18 cellular contexts compared by ENCODE assay signal in genomic region chr12:79673334-79673733, GRCh38. TPM values are rescaled to one million over a fixed set of nuclear protein-coding genes. Genes with fewer than 3 reads are reported as not detected.
DNase-seq lines count a peak whose midpoint lies in the region; ATAC-seq and TF ChIP-seq lines count a peak whose summit lies in the region.
"Had no signal": no experiment of that assay in that cellular context is flagged by ENCODE, and none has a peak within 500 bp of the region (broad histone marks: within the 10 kb centered on the region; RNA-seq: fewer than 3 reads in every experiment).

No MANE protein-coding gene starts in this region.

- peaks cover 8 to 18% of the 10 kb centered on the region in 2 donors for H3K36me3 Mint-ChIP-seq in stimulated activated naive B cell treated with anti-CD40 and anti-IgM and Interleukin-4, amounts not matched to agents 10 μg/mL and 1 μg/mL and 100 μg/mL, for 72 hours
- H3K36me3 Mint-ChIP-seq: CD4-positive, alpha-beta memory T cell had no signal

- H3K4me3 ChIP-seq in OCI-LY1 (ENCODE audit: low read depth, low read length, poor library complexity, severe bottlenecking) (no peak overlapping the region), psoas muscle (no peak overlapping the region)
- H3K4me3 ChIP-seq: A549, K562, lung had no signal

- H3K27me3 Mint-ChIP-seq in stimulated activated naive B cell treated with anti-CD40 and anti-IgM and Interleukin-4, amounts not matched to agents 10 μg/mL and 1 μg/mL and 100 μg/mL, for 72 hours: no peaks in the 10 kb centered on the region
- H3K27me3 Mint-ChIP-seq: stimulated activated naive CD8-positive, alpha-beta T cell treated with anti-CD3 and anti-CD28 coated beads, Interleukin-15, amount 100 ng/mL, for 72 hours had no signal

- peaks cover 19 to 30% of the 10 kb centered on the region in 2 donors for H3K4me1 Mint-ChIP-seq in stimulated activated naive B cell treated with anti-CD40 and anti-IgM and Interleukin-4, amounts not matched to agents 10 μg/mL and 1 μg/mL and 100 μg/mL, for 72 hours
- H3K4me1 Mint-ChIP-seq: CD4-positive, alpha-beta memory T cell; stimulated activated naive CD8-positive, alpha-beta T cell treated with anti-CD3 and anti-CD28 coated beads, Interleukin-15, amount 100 ng/mL, for 72 hours had no signal

- no peaks in the 10 kb centered on the region for H4K20me1 ChIP-seq in OCI-LY1 (ENCODE audit: insufficient read depth, low read length)

- TF ChIP-seq CTCF in OCI-LY1 (IDR thresholded peaks at IDR 0.05; ENCODE audit: low read length) (no peak), psoas muscle (IDR thresholded peaks at IDR 0.05) (no peak)

- no peak overlapping the region; the same call in 1 of the 2 replicates for H3K9ac ChIP-seq in OCI-LY1 (ENCODE audit: low read length)

- no peaks in the 10 kb centered on the region for H3K9me2 ChIP-seq in OCI-LY1 (ENCODE audit: low read depth, low read length)

- H3K9me3 ChIP-seq in OCI-LY1 (ENCODE audit: low read length) (no peaks in the 10 kb centered on the region), psoas muscle (peaks cover 4% of the 10 kb centered on the region)
- H3K9me3 ChIP-seq: A549 had no signal

- H3K27ac Mint-ChIP-seq in stimulated activated naive B cell treated with anti-CD40 and anti-IgM and Interleukin-4, amounts not matched to agents 10 μg/mL and 1 μg/mL and 100 μg/mL, for 72 hours: peak overlapping the region; percentile 69
- H3K27ac Mint-ChIP-seq: CD4-positive, alpha-beta memory T cell; stimulated activated naive CD8-positive, alpha-beta T cell treated with anti-CD3 and anti-CD28 coated beads, Interleukin-15, amount 100 ng/mL, for 72 hours had no signal

- H3F3A ChIP-seq in OCI-LY1 (ENCODE audit: insufficient read depth, low read length): no peaks in the 10 kb centered on the region

- H3K9me3 Mint-ChIP-seq in stimulated activated naive B cell treated with anti-CD40 and anti-IgM and Interleukin-4, amounts not matched to agents 10 μg/mL and 1 μg/mL and 100 μg/mL, for 72 hours: peaks cover 0 to 5% of the 10 kb centered on the region in 2 donors

- H3K27ac ChIP-seq in OCI-LY1 (ENCODE audit: low read depth, low read length, poor library complexity, severe bottlenecking): no peak overlapping the region
- no peak overlapping the region for H3K27ac ChIP-seq in psoas muscle
- H3K27ac ChIP-seq: A549 had no signal

- peaks cover 99% of the 10 kb centered on the region for H3K79me2 ChIP-seq in OCI-LY1 (ENCODE audit: insufficient read depth, low read length)

- WGBS in psoas muscle, 3 donors: 88 to 92% (median 88%) methylated on average over 4 of the region's 4 CpGs

- peak overlapping the region in 1 of 2 donors; percentile 11 for H3K4me3 Mint-ChIP-seq in stimulated activated naive B cell treated with anti-CD40 and anti-IgM and Interleukin-4, amounts not matched to agents 10 μg/mL and 1 μg/mL and 100 μg/mL, for 72 hours
- H3K4me3 Mint-ChIP-seq: CD4-positive, alpha-beta memory T cell; stimulated activated naive CD8-positive, alpha-beta T cell treated with anti-CD3 and anti-CD28 coated beads, Interleukin-15, amount 100 ng/mL, for 72 hours had no signal

- peak; percentile 91 to 95 for ATAC-seq in stimulated activated naive B cell treated with anti-CD40 and anti-IgM and Interleukin-4, amounts not matched to agents 10 μg/mL and 1 μg/mL and 100 μg/mL, for 72 hours (replicated peaks)
- ATAC-seq in GM19351 (IDR thresholded peaks at IDR 0.05; ENCODE audit: unreplicated experiment) (no peak), psoas muscle (no peak)
- ATAC-seq: A549; K562; SK-N-SH treated with all-trans-retinoic acid at 6 μM for 48 hours; stimulated activated naive CD8-positive, alpha-beta T cell treated with anti-CD3 and anti-CD28 coated beads, Interleukin-15, amount 100 ng/mL, for 72 hours had no signal

- H3K4me1 ChIP-seq in OCI-LY1 (ENCODE audit: insufficient read depth, low read length, severe bottlenecking) (peaks cover 19% of the 10 kb centered on the region), psoas muscle (no peaks in the 10 kb centered on the region)

- H3K36me3 ChIP-seq in OCI-LY1 (ENCODE audit: insufficient read depth, low read length) (peaks cover 25% of the 10 kb centered on the region), psoas muscle (ENCODE audit: insufficient read depth in 1 of 2, low read depth in 1 of 2) (no peaks in the 10 kb centered on the region)

- H2AFZ ChIP-seq in OCI-LY1 (ENCODE audit: low read length): no peak overlapping the region

- intact Hi-C loops in psoas muscle (cut with DNase I): no loop called here

- peak overlapping the region; percentile 36; the same call in 1 of the 2 replicates for H3K4me2 ChIP-seq in OCI-LY1 (ENCODE audit: low read length)
- H3K4me2 ChIP-seq: A549 had no signal

- DNase-seq in NCI-H345 (lab: John Stamatoyannopoulos, UW): peak; percentile 53
- DNase-seq in NCI-H345 treated with DMSO at 0.1 percent for 48 hours (lab: John Stamatoyannopoulos, UW; ENCODE audit: unreplicated experiment): no peak
- peak; percentile 14 for DNase-seq in germinal center (ENCODE audit: low spot score)
- DNase-seq in stimulated activated naive B cell treated with anti-CD40 and anti-IgM and Interleukin-4, amounts not matched to agents 10 μg/mL and 1 μg/mL and 100 μg/mL, for 72 hours: peak; percentile 11
- DNase-seq in superior temporal gyrus (ENCODE audit: extremely low spot score): no peak
- DNase-seq in psoas muscle: no peak
- DNase-seq: activated CD8-positive, alpha-beta memory T cell treated with anti-CD3 and anti-CD28 coated beads, Interleukin-2, amount 50 U/mL, for 48 hours; CD4-positive, alpha-beta memory T cell; cerebellar nuclear complex; hippocampal formation; NCI-H1694; stimulated activated naive CD8-positive, alpha-beta T cell treated with anti-CD3 and anti-CD28 coated beads, Interleukin-15, amount 100 ng/mL, for 72 hours had no signal

- H3K27me3 ChIP-seq in OCI-LY1 (ENCODE audit: insufficient read depth, low read length): no peaks in the 10 kb centered on the region
- no peaks in the 10 kb centered on the region for H3K27me3 ChIP-seq in psoas muscle (ENCODE audit: insufficient read depth in 3 of 3, low read length in 2 of 3)

RNA-seq across cellular contexts. Expression of gene PAWR, which starts 17.4 kb away (rescaled TPM):
- 1 to 10 TPM; 1.9 to 3.5 (median 2.7) TPM for total RNA-seq in psoas muscle
- polyA plus RNA-seq in psoas muscle: 1 to 10 TPM in 2 of 3 donors, under 1 TPM in 1; 0.77 to 1.1 (median 1.0) TPM
- polyA plus RNA-seq: K562 had no signal

Comparison
In these comparisons a context has a peak if more than half of its experiments do, and no peak if none do; other contexts are left out.
1. DNase-seq: peak in NCI-H345 (single experiment), germinal center (single experiment) and stimulated activated naive B cell treated with anti-CD40 and anti-IgM and Interleukin-4, amounts not matched to agents 10 μg/mL and 1 μg/mL and 100 μg/mL, for 72 hours (single experiment); none in NCI-H345 treated with DMSO at 0.1 percent for 48 hours (single experiment), superior temporal gyrus (single experiment) and psoas muscle (0 of 2).
2. ATAC-seq: peak in stimulated activated naive B cell treated with anti-CD40 and anti-IgM and Interleukin-4, amounts not matched to agents 10 μg/mL and 1 μg/mL and 100 μg/mL, for 72 hours (2 of 2); none in GM19351 (single experiment) and psoas muscle (0 of 4).